ENCODE assay signal across 18 cellular contexts in the genomic region with DNA sequence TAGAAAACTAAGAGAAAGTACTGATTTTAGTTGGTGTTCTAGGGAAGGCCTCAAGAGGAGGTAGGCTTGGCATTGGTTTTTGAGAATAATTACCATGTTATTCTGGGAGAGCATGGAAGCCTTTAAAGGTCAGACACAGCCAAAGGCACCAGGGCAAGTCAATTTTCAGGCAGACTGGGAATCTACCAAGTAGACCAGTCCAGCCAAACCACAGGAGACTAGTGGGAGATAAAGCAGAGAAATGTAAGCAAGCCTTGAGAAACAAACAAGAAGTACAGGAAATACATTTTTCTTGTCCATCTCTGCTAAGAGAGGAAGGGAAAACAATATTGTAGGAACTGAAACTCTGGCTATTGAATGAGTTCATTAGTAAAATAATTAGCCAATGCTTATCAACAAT. TPM values are rescaled to one million over a fixed set of nuclear protein-coding genes. Genes with fewer than 3 reads are reported as not detected.
"Had no signal": no experiment of that assay in that cellular context is flagged by ENCODE, and none has a peak within 500 bp of the region (broad histone marks: within the 10 kb centered on the region; RNA-seq: fewer than 3 reads in every experiment).

No MANE protein-coding gene starts in this region.

- H3K4me3 ChIP-seq: colonic mucosa, tibial nerve had no signal

- H3K27me3 ChIP-seq: colonic mucosa had no signal

- DNase-seq: activated CD4-positive, alpha-beta T cell treated with anti-CD3 and anti-CD28 coated beads, Interleukin-2, amount 50 U/mL, for 4 hours; activated effector memory CD4-positive, alpha-beta T cell treated with anti-CD3 and anti-CD28 coated beads, Interleukin-2, amount 50 U/mL, for 16 hours; activated naive CD8-positive, alpha-beta T cell treated with anti-CD3 and anti-CD28 coated beads for 36 hours; activated T-cell treated with anti-CD3 and anti-CD28 coated beads, Interleukin-2, amount 50 U/mL, for 24 hours; anterior cingulate cortex; colonic mucosa; effector CD8-positive, alpha-beta T cell; immature natural killer cell; left cardiac atrium; mammary epithelial cell; nucleus accumbens; right cardiac atrium; stimulated activated CD4-positive, alpha-beta T cell treated with anti-CD3 and anti-CD28 coated beads, Interleukin-1b, Interleukin-23, amount 100 ng/mL, for 48 hours; stimulated activated naive B cell treated with anti-CD40 and anti-IgM and Interleukin-4, amounts not matched to agents 10 μg/mL and 1 μg/mL and 100 μg/mL, for 72 hours had no signal

- ATAC-seq: activated CD4-positive, CD25-positive, alpha-beta regulatory T cell treated with anti-CD3 and anti-CD28 coated beads, Interleukin-2, amount 50 U/mL, for 24 hours; left cardiac atrium; natural killer cell treated with Interleukin-12 subunit alpha and Interleukin-12 subunit beta and Interleukin-15 and Interleukin-18, amount 100 ng/mL, for 72 hours; stimulated activated naive B cell treated with anti-CD40 and anti-IgM and Interleukin-4, amounts not matched to agents 10 μg/mL and 1 μg/mL and 100 μg/mL, for 72 hours had no signal

- H3K36me3 ChIP-seq: colonic mucosa, tibial nerve had no signal

- H3K9me3 ChIP-seq: colonic mucosa, tibial nerve had no signal

- H3K27ac ChIP-seq: colonic mucosa, tibial nerve had no signal

- H3K4me1 ChIP-seq: colonic mucosa, tibial nerve had no signal

RNA-seq across cellular contexts. Expression of a gene that starts 5.5 kb away (rescaled TPM):
- total RNA-seq: activated naive CD8-positive, alpha-beta T cell treated with anti-CD3 and anti-CD28 coated beads for 36 hours; T-helper 1 cell treated with Interleukin-12 subunit alpha and Interleukin-12 subunit beta and Interleukin-4 antibody, amounts not matched to agents 30 ng/mL and 1 ng/mL, for 36 hours had no signal
